9 cellular contexts compared by ENCODE assay signal in the genomic region with DNA sequence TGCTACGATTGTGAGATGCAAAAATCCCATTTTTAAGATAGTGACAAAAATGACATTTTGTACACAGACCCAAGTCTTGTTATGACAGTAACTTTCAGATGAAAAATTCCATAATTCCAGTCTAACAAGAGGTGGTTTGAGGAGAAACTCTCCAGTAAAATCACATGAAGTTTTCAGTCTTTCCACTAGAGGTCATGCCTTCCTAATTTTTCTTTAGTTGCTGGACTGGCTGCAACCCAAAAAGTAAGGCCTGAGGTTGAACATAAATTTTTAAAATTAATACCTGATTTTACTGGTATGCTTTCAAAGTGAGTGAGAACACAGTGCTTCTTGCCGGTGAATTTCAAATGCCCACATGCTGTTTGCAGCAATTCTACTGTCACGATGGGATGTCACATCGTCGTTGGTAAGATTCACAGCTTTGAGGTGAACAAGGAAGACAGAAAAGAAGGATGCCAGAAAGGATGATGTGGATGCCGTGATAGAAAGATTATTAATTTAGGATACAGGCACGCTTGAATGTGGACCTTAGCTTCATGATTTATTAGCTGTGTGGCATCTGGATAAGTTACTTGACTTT.
DNase-seq lines count a peak whose midpoint lies in the region; ATAC-seq, FAIRE-seq and TF ChIP-seq lines count a peak whose summit lies in the region.
"Had no signal": no experiment of that assay in that cellular context is flagged by ENCODE, and none has a peak within 500 bp of the region (broad histone marks: within the 10 kb centered on the region; RNA-seq: fewer than 3 reads in every experiment).

No MANE protein-coding gene starts in this region.

- ATAC-seq in GM19395 (IDR thresholded peaks at IDR 0.05; ENCODE audit: unreplicated experiment) (peak; percentile 52), GM12878 (0 out of 3 replicates have a peak, but pooled peaks have one; percentile 7), HepG2 (no peak), HG02840 (IDR thresholded peaks at IDR 0.05; ENCODE audit: low FRiP score, unreplicated experiment) (no peak), HG03039 (IDR thresholded peaks at IDR 0.05; ENCODE audit: unreplicated experiment) (no peak)
- no peak for ATAC-seq in activated T-cell treated with anti-CD3 and anti-CD28 coated beads, Interleukin-2, amount 50 U/mL, for 4 hours

- no peak for TF ChIP-seq EP300 in GM12878 (IDR thresholded peaks at IDR 0.05; ENCODE audit: borderline replicate concordance in 1 of 2, control insufficient read depth in 1 of 2, low read depth in 2 of 2, low read length in 2 of 2)
- no peak for TF ChIP-seq EP300 in HepG2 (IDR thresholded peaks at IDR 0.05; ENCODE audit: low read depth in 2 of 2, low read length in 2 of 2)
- no peak for TF ChIP-seq EP300 in HepG2 (CRISPR knock-in tag; IDR thresholded peaks at IDR 0.05; ENCODE audit: borderline replicate concordance)

- H4K20me1 ChIP-seq in GM12878 (ENCODE audit: control insufficient read depth, insufficient read depth) (no peaks in the 10 kb centered on the region), HepG2 (ENCODE audit: insufficient read depth, low read length) (no peaks in the 10 kb centered on the region)

- H3K79me2 ChIP-seq in GM12878 (ENCODE audit: control insufficient read depth, insufficient read depth, low read length) (peaks cover 6% of the 10 kb centered on the region), HepG2 (ENCODE audit: insufficient read depth, low read length) (no peaks in the 10 kb centered on the region)

- no TSS peak for BruUV-seq in GM12878 (replicated peaks; lab: Mats Ljungman, UMichigan)
- no TSS peak for BruUV-seq in HepG2 (replicated peaks; lab: Mats Ljungman, UMichigan)

- H3K9me3 ChIP-seq in BE2C = no peaks in the 10 kb centered on the region
- no peaks in the 10 kb centered on the region for H3K9me3 ChIP-seq in GM12878 (replicated peaks; ENCODE audit: control insufficient read depth, insufficient read depth, low read length)
- no peaks in the 10 kb centered on the region for H3K9me3 ChIP-seq in HepG2 (ENCODE audit: low read length)

- H3K4me2 ChIP-seq in GM12878 (ENCODE audit: control insufficient read depth, insufficient read depth) (peak overlapping the region; percentile 17; the same call in 1 of the 2 replicates), HepG2 (ENCODE audit: low read depth, low read length) (no peak overlapping the region)

- H3K4me1 Mint-ChIP-seq in activated T-cell treated with anti-CD3 and anti-CD28 coated beads, Interleukin-2, amount 50 U/mL, for 4 hours (ENCODE audit: low read depth) = peaks cover 39% of the 10 kb centered on the region

- FAIRE-seq in GM12878 (lab: Jason Lieb, UNC) (no peak), HepG2 (lab: Jason Lieb, UNC) (peak; percentile 64)

- 55% methylated on average over 7 of the region's 7 CpGs for WGBS in GM12878 (ENCODE audit: insufficient coverage, insufficient replicate concordance, low lambda C conversion rate, missing lambda C conversion rate)
- WGBS in HepG2 (ENCODE audit: low lambda C conversion rate) = 66% methylated on average over 6 of the region's 7 CpGs

- H3K27ac ChIP-seq in GM12878 (ENCODE audit: control insufficient read depth, insufficient read depth) (no peak overlapping the region), HepG2 (ENCODE audit: extremely low read length, insufficient read depth, low read length) (no peak overlapping the region)
- H3K27ac ChIP-seq: HL-60 had no signal

- POLR2A ChIA-PET in GM12878 (lab: Charles Lee) (interaction anchor here (0.6 to 6.0 kb wide), 9 partner anchors 9 to 226 kb away, joined by 3 to 58 read pairs (median 7); a partner anchor contains a TSS), HepG2 (lab: Yijun Ruan, JAX) (no interaction called here)

- no peaks in the 10 kb centered on the region for H3K36me3 Mint-ChIP-seq in activated T-cell treated with anti-CD3 and anti-CD28 coated beads, Interleukin-2, amount 50 U/mL, for 4 hours (ENCODE audit: insufficient read depth)

- H3K36me3 ChIP-seq in BE2C = no peaks in the 10 kb centered on the region
- no peaks in the 10 kb centered on the region; a peak in 1 of 4 replicates for H3K36me3 ChIP-seq in GM12878 (ENCODE audit: control insufficient read depth in 2 of 2, insufficient read depth in 2 of 2, low read length in 1 of 2)
- H3K36me3 ChIP-seq in HepG2 (replicated peaks in 1 of 2; ENCODE audit: control insufficient read depth in 1 of 2, insufficient read depth in 2 of 2, low read length in 2 of 2) = no peaks in the 10 kb centered on the region

- H3K4me3 Mint-ChIP-seq in activated T-cell treated with anti-CD3 and anti-CD28 coated beads, Interleukin-2, amount 50 U/mL, for 4 hours = no peak overlapping the region

- TF ChIP-seq POLR2A in GM12878 (IDR thresholded peaks at IDR 0.05; ENCODE audit: low read depth, low read length) (no peak), HepG2 (IDR thresholded peaks at IDR 0.05; ENCODE audit: insufficient read depth in 1 of 2, low read depth in 2 of 2, low read length in 2 of 2) (no peak)

- in situ Hi-C loops in GM12878 (cut with MboI) (loop anchor here (5.0 kb wide), 2 partner anchors 96 to 226 kb away; no protein-coding TSS in a partner anchor), HepG2 (cut with HindIII; ENCODE audit: extremely low pct_ligation_motif_present, low pct_unique_long_range_greater_than_20kb) (loop anchor here (5.0 to 25.0 kb wide), 3 partner anchors 226 to 756 kb away; no protein-coding TSS in a partner anchor)

- CTCF ChIA-PET in GM12878 (lab: Yijun Ruan, JAX) (interaction anchor here (0.6 to 13.7 kb wide), 44 partner anchors 9 to 313 kb away, joined by 3 to 440 read pairs (median 6); a partner anchor contains a TSS), HepG2 (lab: Yijun Ruan, JAX; ENCODE audit: low intra/inter-chr PET ratio, low total read pairs) (interaction anchor here (1.0 to 2.6 kb wide), 4 partner anchors 99 to 756 kb away, joined by 3 to 40 read pairs (median 4); no protein-coding TSS in a partner anchor)

- DNase-seq in BE2C = no peak
- DNase-seq in NCI-H460 (ENCODE audit: extremely low read depth, low read depth) = peak; percentile 48
- no peak for DNase-seq in GM12878 (ENCODE audit: low read depth, low spot score)
- peak; percentile 49 for DNase-seq in HepG2 (ENCODE audit: low spot score)
- no peak for DNase-seq in activated T-cell treated with anti-CD3 and anti-CD28 coated beads, Interleukin-2, amount 50 U/mL, for 4 hours

- H2AFZ ChIP-seq in GM12878 (ENCODE audit: control insufficient read depth, low read depth, low read length) = no peak overlapping the region
- no peak overlapping the region for H2AFZ ChIP-seq in HepG2 (ENCODE audit: low read length)

- H3K9ac ChIP-seq in GM12878 (ENCODE audit: control insufficient read depth, insufficient read depth, low read length) (no peak overlapping the region), HepG2 (ENCODE audit: insufficient read depth, low read depth, low read length) (no peak overlapping the region)

- SMC1A ChIA-PET in GM12878 (lab: Charles Lee; ENCODE audit: uncharacterized antibody, unreplicated experiment) = interaction anchor here (0.6 to 17.1 kb wide), 42 partner anchors 10 to 758 kb away, joined by 3 to 472 read pairs (median 6); a partner anchor contains a TSS

- peaks cover 12% of the 10 kb centered on the region for H3K27me3 ChIP-seq in BE2C
- no peaks in the 10 kb centered on the region for H3K27me3 ChIP-seq in GM12878 (replicated peaks in 1 of 2; ENCODE audit: control insufficient read depth in 2 of 2, insufficient read depth in 2 of 2, low read length in 1 of 2)
- H3K27me3 ChIP-seq in HepG2 (ENCODE audit: control insufficient read depth in 1 of 2, insufficient read depth in 2 of 2, low read length in 2 of 2) = no peaks in the 10 kb centered on the region

- H3K4me3 ChIP-seq in BE2C (ENCODE audit: low read depth, low read length) = no peak overlapping the region
- H3K4me3 ChIP-seq in GM12878 = no peak overlapping the region
- H3K4me3 ChIP-seq in HepG2 (replicated peaks in 1 of 3; ENCODE audit: insufficient read depth in 1 of 3, low read depth in 2 of 3, low read length in 3 of 3) = no peak overlapping the region

- TF ChIP-seq CTCF in BE2C (IDR thresholded peaks at IDR 0.05; ENCODE audit: low read depth, low read length) (peak; percentile 72), GM12878 (IDR thresholded peaks at IDR 0.05 in 2 of 3, conservative IDR thresholded peaks at IDR 0.05 in 1 of 3; ENCODE audit: control insufficient read depth in 2 of 3, extremely low read depth in 1 of 3, insufficient read depth in 1 of 3, low read depth in 3 of 3, low read length in 3 of 3) (peak; percentile 48 to 75 (median 61); a peak in 5 of 6 replicates), HepG2 (CRISPR knock-in tag; IDR thresholded peaks at IDR 0.05) (peak; percentile 68)

- RAD21 ChIA-PET in GM12878 (lab: Charles Lee; ENCODE audit: unreplicated experiment) = interaction anchor here (0.5 to 14.6 kb wide), 27 partner anchors 9 to 756 kb away, joined by 3 to 425 read pairs (median 4); a partner anchor contains a TSS

- TF ChIP-seq RAD21 in GM12878 (IDR thresholded peaks at IDR 0.05; ENCODE audit: insufficient read depth, low read depth, low read length) = peak; percentile 94
- TF ChIP-seq RAD21 in HepG2 (CRISPR knock-in tag; IDR thresholded peaks at IDR 0.05) = no peak; the same call in 1 of the 2 replicates

- H3K9me3 Mint-ChIP-seq in activated T-cell treated with anti-CD3 and anti-CD28 coated beads, Interleukin-2, amount 50 U/mL, for 4 hours = no peaks in the 10 kb centered on the region

- H3K4me1 ChIP-seq in BE2C (no peaks in the 10 kb centered on the region), GM12878 (ENCODE audit: control insufficient read depth, insufficient read depth, low read length) (peaks cover 30% of the 10 kb centered on the region), HepG2 (ENCODE audit: insufficient read depth, low read length) (no peaks in the 10 kb centered on the region)

- no peaks in the 10 kb centered on the region for H3K27me3 Mint-ChIP-seq in activated T-cell treated with anti-CD3 and anti-CD28 coated beads, Interleukin-2, amount 50 U/mL, for 4 hours (ENCODE audit: low read depth)

- intact Hi-C loops in GM12878 (cut with micrococcal nuclease; ENCODE audit: unreplicated experiment) = loop anchor here (1.0 to 10.0 kb wide), 4 partner anchors 36 to 646 kb away; no protein-coding TSS in a partner anchor
- intact Hi-C loops in HepG2 (cut with micrococcal nuclease; ENCODE audit: unreplicated experiment) = loop anchor here (1.0 to 10.0 kb wide), 6 partner anchors 71 to 756 kb away; a partner anchor contains a TSS

TF ChIP-seq in HepG2, 621 proteins besides CTCF, POLR2A, EP300 and RAD21:
- TF ChIP-seq, protein P1, sequence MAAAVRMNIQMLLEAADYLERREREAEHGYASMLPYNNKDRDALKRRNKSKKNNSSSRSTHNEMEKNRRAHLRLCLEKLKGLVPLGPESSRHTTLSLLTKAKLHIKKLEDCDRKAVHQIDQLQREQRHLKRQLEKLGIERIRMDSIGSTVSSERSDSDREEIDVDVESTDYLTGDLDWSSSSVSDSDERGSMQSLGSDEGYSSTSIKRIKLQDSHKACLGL (CRISPR knock-in tag; IDR thresholded peaks at IDR 0.05) = no peak
- peak; percentile 76 for TF ChIP-seq SMC3 (IDR thresholded peaks at IDR 0.05; ENCODE audit: low read length)
- peak; percentile 82 for TF ChIP-seq STAG1 (CRISPR knock-in tag; IDR thresholded peaks at IDR 0.05)

Comparison
In these comparisons a context has a peak if more than half of its experiments do, and no peak if none do; other contexts are left out.
1. DNase-seq: peak in NCI-H460 (single experiment) and HepG2 (single experiment); none in BE2C (single experiment), GM12878 (single experiment) and activated T-cell treated with anti-CD3 and anti-CD28 coated beads, Interleukin-2, amount 50 U/mL, for 4 hours (single experiment).
2. ATAC-seq: peak in GM19395 (single experiment) and GM12878 (single experiment); none in HepG2 (single experiment), HG02840 (single experiment), activated T-cell treated with anti-CD3 and anti-CD28 coated beads, Interleukin-2, amount 50 U/mL, for 4 hours (0 of 2) and HG03039 (single experiment).
3. Peak in every context shown above with its lines, with median percentiles within 50 percentile points of each other: CTCF ChIP-seq.